12 cellular contexts compared by ENCODE assay signal in the genomic region with DNA sequence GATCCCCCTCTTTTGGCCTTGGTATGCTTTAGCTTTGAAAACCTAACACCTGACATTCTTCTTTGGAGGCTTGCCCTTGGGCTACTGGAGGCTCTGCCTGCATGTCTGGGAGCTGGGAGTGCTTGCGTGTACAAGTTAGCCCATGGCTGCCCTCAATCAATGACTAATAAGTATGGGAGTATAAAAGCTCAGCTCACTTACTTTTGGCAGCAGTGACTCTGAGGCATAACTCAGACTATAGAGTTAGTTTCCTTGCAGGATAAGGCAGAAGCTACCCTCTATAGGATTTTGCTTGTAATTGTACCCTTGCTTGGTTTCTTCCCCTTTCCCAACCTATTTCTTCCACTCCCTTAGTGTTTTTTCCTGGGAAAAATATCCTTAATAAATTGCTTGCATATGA.
DNase-seq lines count a peak whose midpoint lies in the region; ATAC-seq and TF ChIP-seq lines count a peak whose summit lies in the region.
"Had no signal": no experiment of that assay in that cellular context is flagged by ENCODE, and none has a peak within 500 bp of the region (broad histone marks: within the 10 kb centered on the region; RNA-seq: fewer than 3 reads in every experiment).

No MANE protein-coding gene starts in this region.

- no peaks in the 10 kb centered on the region for H3K27me3 ChIP-seq in GM23338 (ENCODE audit: insufficient read depth)
- H3K27me3 ChIP-seq in neuronal stem cell (ENCODE audit: control insufficient read depth in 3 of 3, insufficient read depth in 3 of 3, low read depth in 1 of 3, low read length in 3 of 3) = no peaks in the 10 kb centered on the region

- H2BK120ac ChIP-seq in neuronal stem cell (ENCODE audit: low read depth, low read length) = no peak overlapping the region

- peak in 1 of 2 experiments; percentile 19; a peak in 1 of 4 replicates for TF ChIP-seq CTCF in GM23338 (conservative IDR thresholded peaks at IDR 0.05; ENCODE audit: low read depth in 2 of 2)
- peak; percentile 13 for TF ChIP-seq CTCF in foreskin fibroblast (IDR thresholded peaks at IDR 0.05; ENCODE audit: low read depth, low read length)
- no peak for TF ChIP-seq CTCF in lower leg skin (IDR thresholded peaks at IDR 0.05)

- H3K4me1 ChIP-seq in GM23338 (ENCODE audit: insufficient read depth) (no peaks in the 10 kb centered on the region), neuronal stem cell (ENCODE audit: control insufficient read depth in 2 of 2, insufficient read depth in 1 of 2, low read depth in 1 of 2, low read length in 2 of 2) (no peaks in the 10 kb centered on the region)

- H3K27ac Mint-ChIP-seq in GM23338 = no peak overlapping the region
- no peak overlapping the region for H3K27ac Mint-ChIP-seq in activated T-helper 1 cell treated with anti-CD3 and anti-CD28 coated beads, Interleukin-12 subunit alpha, Interleukin-12 subunit beta, Interleukin-2, Interleukin-4 antibody, amounts not matched to agents 30 ng/mL and 10 ng/mL and 1 ng/mL, durations not matched to agents 14 hours and 24 hours and 36 hours

- H3K9ac ChIP-seq in neuronal stem cell (ENCODE audit: low read depth, low read length, poor library complexity) = no peak overlapping the region

- TF ChIP-seq POLR2A in lower leg skin (IDR thresholded peaks at IDR 0.05) = no peak

- H3K4me3 Mint-ChIP-seq in GM23338 = no peak overlapping the region
- no peak overlapping the region for H3K4me3 Mint-ChIP-seq in activated T-helper 1 cell treated with anti-CD3 and anti-CD28 coated beads, Interleukin-12 subunit alpha, Interleukin-12 subunit beta, Interleukin-2, Interleukin-4 antibody, amounts not matched to agents 30 ng/mL and 10 ng/mL and 1 ng/mL, durations not matched to agents 14 hours and 24 hours and 36 hours

- no peaks in the 10 kb centered on the region; the same call in 2 of the 3 replicates for H3K9me3 Mint-ChIP-seq in GM23338
- no peaks in the 10 kb centered on the region for H3K9me3 Mint-ChIP-seq in activated T-helper 1 cell treated with anti-CD3 and anti-CD28 coated beads, Interleukin-12 subunit alpha, Interleukin-12 subunit beta, Interleukin-2, Interleukin-4 antibody, amounts not matched to agents 30 ng/mL and 10 ng/mL and 1 ng/mL, durations not matched to agents 14 hours and 24 hours and 36 hours

- H4K91ac ChIP-seq in neuronal stem cell (ENCODE audit: low read depth, low read length, poor library complexity) = no peak overlapping the region

- intact Hi-C loops in posterior cingulate gyrus (cut with DNase I) (no loop called here), lower leg skin (cut with DNase I; ENCODE audit: low total_unique reads) (no loop called here)
- intact Hi-C loops in activated T-helper 1 cell treated with anti-CD3 and anti-CD28 coated beads, Interleukin-12 subunit alpha, Interleukin-12 subunit beta, Interleukin-2, Interleukin-4 antibody, amounts not matched to agents 30 ng/mL and 10 ng/mL and 1 ng/mL, durations not matched to agents 14 hours and 24 hours and 36 hours (cut with micrococcal nuclease) = no loop called here

- H2AFZ ChIP-seq in GM23338 = no peak overlapping the region
- no peak overlapping the region for H2AFZ ChIP-seq in neuronal stem cell (ENCODE audit: low read length)

- H2BK12ac ChIP-seq in neuronal stem cell (ENCODE audit: low read length) = no peak overlapping the region

- H3K4me3 ChIP-seq in GM23338 (no peak overlapping the region), foreskin fibroblast (ENCODE audit: low read depth in 1 of 2, low read length in 2 of 2) (no peak overlapping the region), neuronal stem cell (ENCODE audit: low read length in 2 of 2) (no peak overlapping the region), lower leg skin (ENCODE audit: low read depth, poor library complexity, severe bottlenecking) (no peak overlapping the region)

- H3K27ac ChIP-seq in GM23338 (ENCODE audit: low read depth) (no peak overlapping the region), neuronal stem cell (replicated peaks; ENCODE audit: low read length) (no peak overlapping the region)

- H3K27me3 Mint-ChIP-seq in GM23338 (ENCODE audit: insufficient read depth, low read depth, poor library complexity) = no peaks in the 10 kb centered on the region
- no peaks in the 10 kb centered on the region for H3K27me3 Mint-ChIP-seq in activated T-helper 1 cell treated with anti-CD3 and anti-CD28 coated beads, Interleukin-12 subunit alpha, Interleukin-12 subunit beta, Interleukin-2, Interleukin-4 antibody, amounts not matched to agents 30 ng/mL and 10 ng/mL and 1 ng/mL, durations not matched to agents 14 hours and 24 hours and 36 hours (ENCODE audit: insufficient read depth)

- H3K4ac ChIP-seq in neuronal stem cell (ENCODE audit: low read length) = no peak overlapping the region

- no peak overlapping the region for H2BK5ac ChIP-seq in neuronal stem cell (ENCODE audit: low read length)

- no peak overlapping the region for H2BK15ac ChIP-seq in neuronal stem cell (ENCODE audit: low read length)

- H3K9me3 ChIP-seq in neuronal stem cell (replicated peaks in 1 of 2; ENCODE audit: control insufficient read depth in 2 of 2, insufficient read depth in 1 of 2, low read depth in 1 of 2, low read length in 2 of 2) = no peaks in the 10 kb centered on the region

- H3K36me3 Mint-ChIP-seq in GM23338 (ENCODE audit: low read depth) = no peaks in the 10 kb centered on the region; the same call in 2 of the 3 replicates
- no peaks in the 10 kb centered on the region for H3K36me3 Mint-ChIP-seq in activated T-helper 1 cell treated with anti-CD3 and anti-CD28 coated beads, Interleukin-12 subunit alpha, Interleukin-12 subunit beta, Interleukin-2, Interleukin-4 antibody, amounts not matched to agents 30 ng/mL and 10 ng/mL and 1 ng/mL, durations not matched to agents 14 hours and 24 hours and 36 hours (ENCODE audit: low read depth)

- H4K20me1 ChIP-seq in GM23338 (replicated peaks; ENCODE audit: insufficient read depth) = no peaks in the 10 kb centered on the region

- H3K36me3 ChIP-seq in GM23338 (ENCODE audit: insufficient read depth) (no peaks in the 10 kb centered on the region), neuronal stem cell (replicated peaks in 1 of 2; ENCODE audit: control insufficient read depth in 2 of 2, insufficient read depth in 2 of 2, low read length in 2 of 2) (no peaks in the 10 kb centered on the region)

- in situ Hi-C loops in ACHN (cut with HindIII; ENCODE audit: low pct_ligation_motif_present, low pct_unique_long_range_greater_than_20kb, low sequenced_read_pairs) = no loop called here

- no peak overlapping the region for H3K18ac ChIP-seq in neuronal stem cell (ENCODE audit: low read length)

- H3K4me1 Mint-ChIP-seq in GM23338 = no peaks in the 10 kb centered on the region
- H3K4me1 Mint-ChIP-seq in activated T-helper 1 cell treated with anti-CD3 and anti-CD28 coated beads, Interleukin-12 subunit alpha, Interleukin-12 subunit beta, Interleukin-2, Interleukin-4 antibody, amounts not matched to agents 30 ng/mL and 10 ng/mL and 1 ng/mL, durations not matched to agents 14 hours and 24 hours and 36 hours (ENCODE audit: low read depth) = no peaks in the 10 kb centered on the region

- DNase-seq in ACHN = peak; percentile 19
- DNase-seq in GM23338 (ENCODE audit: low spot score) = peak; percentile 32
- peak; percentile 12 for DNase-seq in amniotic epithelial cell (ENCODE audit: low read depth)
- DNase-seq in foreskin fibroblast = peak; percentile 36 to 66
- no peak for DNase-seq in posterior cingulate gyrus
- DNase-seq in neuronal stem cell (ENCODE audit: low spot score) = no peak
- no peak for DNase-seq in activated T-helper 1 cell treated with anti-CD3 and anti-CD28 coated beads, Interleukin-12 subunit alpha, Interleukin-12 subunit beta, Interleukin-2, Interleukin-4 antibody, amounts not matched to agents 30 ng/mL and 10 ng/mL and 1 ng/mL, durations not matched to agents 14 hours and 24 hours and 36 hours (ENCODE audit: low spot score)
- DNase-seq in lower leg skin (ENCODE audit: low spot score in 2 of 2) = no peak
- DNase-seq: activated CD4-positive, alpha-beta T cell treated with anti-CD3 and anti-CD28 coated beads for 1 hour; hippocampal formation; midbrain; NCI-H1930 had no signal

- no peak overlapping the region for H3K4me2 ChIP-seq in GM23338
- H3K4me2 ChIP-seq in neuronal stem cell (ENCODE audit: insufficient read depth, low read length, poor library complexity, severe bottlenecking) = no peak overlapping the region

- H4K8ac ChIP-seq in neuronal stem cell (ENCODE audit: low read depth, low read length) = no peak overlapping the region

- H3K23ac ChIP-seq in neuronal stem cell (ENCODE audit: low read depth, low read length, poor library complexity) = no peak overlapping the region

- H3K79me2 ChIP-seq in GM23338 (replicated peaks; ENCODE audit: insufficient read depth) = no peaks in the 10 kb centered on the region

- no peaks in the 10 kb centered on the region for H3F3A ChIP-seq in GM23338 (replicated peaks; ENCODE audit: low read depth)

- H3K9me2 ChIP-seq in GM23338 (ENCODE audit: insufficient read depth) = no peaks in the 10 kb centered on the region

- no CpG with 5 or more reads among the region's 1 CpG for WGBS in neuronal stem cell (ENCODE audit: extremely low coverage in 2 of 2, insufficient read length in 2 of 2, insufficient replicate concordance in 1 of 2), 2 donors
- 50 to 54% methylated on average over 1 of the region's 1 CpG for WGBS in lower leg skin, 2 donors

- no peak overlapping the region for H2AK5ac ChIP-seq in neuronal stem cell (ENCODE audit: low read depth, low read length)

- ATAC-seq in GM23338 = no peak

- no peaks in the 10 kb centered on the region for H3K79me1 ChIP-seq in neuronal stem cell (ENCODE audit: low read depth, low read length)

- H3K14ac ChIP-seq in neuronal stem cell (ENCODE audit: low read length) = no peak overlapping the region

TF ChIP-seq in GM23338, 12 proteins besides CTCF, POLR2A, EP300 and RAD21 (continues in another document):
- TF ChIP-seq ZNF331 (CRISPR knock-in tag; IDR thresholded peaks at IDR 0.05; ENCODE audit: low read depth) (no peak), EZH2 (IDR thresholded peaks at IDR 0.05; ENCODE audit: low read depth, unreplicated experiment) (no peak), ZNF114 (CRISPR knock-in tag; IDR thresholded peaks at IDR 0.05) (no peak), EZH2phosphoT487 (IDR thresholded peaks at IDR 0.05; ENCODE audit: unreplicated experiment) (no peak), STAT1 (IDR thresholded peaks at IDR 0.05; ENCODE audit: unreplicated experiment) (no peak)
- TF ChIP-seq, protein P1, sequence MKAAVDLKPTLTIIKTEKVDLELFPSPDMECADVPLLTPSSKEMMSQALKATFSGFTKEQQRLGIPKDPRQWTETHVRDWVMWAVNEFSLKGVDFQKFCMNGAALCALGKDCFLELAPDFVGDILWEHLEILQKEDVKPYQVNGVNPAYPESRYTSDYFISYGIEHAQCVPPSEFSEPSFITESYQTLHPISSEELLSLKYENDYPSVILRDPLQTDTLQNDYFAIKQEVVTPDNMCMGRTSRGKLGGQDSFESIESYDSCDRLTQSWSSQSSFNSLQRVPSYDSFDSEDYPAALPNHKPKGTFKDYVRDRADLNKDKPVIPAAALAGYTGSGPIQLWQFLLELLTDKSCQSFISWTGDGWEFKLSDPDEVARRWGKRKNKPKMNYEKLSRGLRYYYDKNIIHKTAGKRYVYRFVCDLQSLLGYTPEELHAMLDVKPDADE (IDR thresholded peaks at IDR 0.05) = no peak

Comparison
In these comparisons a context has a peak if more than half of its experiments do, and no peak if none do; other contexts are left out.
1. DNase-seq: peak in ACHN (single experiment), GM23338 (single experiment), amniotic epithelial cell (single experiment) and foreskin fibroblast (2 of 2); none in posterior cingulate gyrus (0 of 10), neuronal stem cell (single experiment), activated T-helper 1 cell treated with anti-CD3 and anti-CD28 coated beads, Interleukin-12 subunit alpha, Interleukin-12 subunit beta, Interleukin-2, Interleukin-4 antibody, amounts not matched to agents 30 ng/mL and 10 ng/mL and 1 ng/mL, durations not matched to agents 14 hours and 24 hours and 36 hours (single experiment) and lower leg skin (0 of 2).